Comparison of ENCODE assay signal across 27 cellular contexts in genomic region chr12:19648173-19648572, GRCh38.
DNase-seq lines count a peak whose midpoint lies in the region; ATAC-seq, FAIRE-seq and TF ChIP-seq lines count a peak whose summit lies in the region.
"Had no signal": no experiment of that assay in that cellular context is flagged by ENCODE, and none has a peak within 500 bp of the region (broad histone marks: within the 10 kb centered on the region; RNA-seq: fewer than 3 reads in every experiment).

No MANE protein-coding gene starts in this region.

- H3K27me3 ChIP-seq in GM23248 (replicated peaks; ENCODE audit: insufficient read depth) (no peaks in the 10 kb centered on the region), K562 (ENCODE audit: control insufficient read depth in 2 of 2, insufficient read depth in 2 of 2, low read length in 2 of 2) (no peaks in the 10 kb centered on the region)
- H3K27me3 ChIP-seq: neural progenitor cell had no signal

- H3K36me3 ChIP-seq in GM23248 (ENCODE audit: low read depth) (no peaks in the 10 kb centered on the region), K562 (ENCODE audit: control insufficient read depth, insufficient read depth, low read length) (no peaks in the 10 kb centered on the region)
- H3K36me3 ChIP-seq: lower lobe of right lung, neural progenitor cell had no signal

- TF ChIP-seq POLR2A in K562 (conservative IDR thresholded peaks at IDR 0.05): no peak

- BruUV-seq in K562 (replicated peaks; lab: Mats Ljungman, UMichigan): no TSS peak

- H3K4me2 ChIP-seq in GM23248 (ENCODE audit: unreplicated experiment) (no peak overlapping the region), K562 (ENCODE audit: insufficient read depth, low read length) (no peak overlapping the region)
- H3K4me2 ChIP-seq: neural progenitor cell had no signal

- no peak for DNase-seq in GM23248
- peak; percentile 68 to 76 for DNase-seq in NOMO-1 (lab: John Stamatoyannopoulos, UW; ENCODE audit: unreplicated experiment in 2 of 2)
- DNase-seq in K562 (ENCODE audit: extremely low read depth in 1 of 4, low spot score in 3 of 4): no peak
- DNase-seq in T-helper 9 cell: no peak
- no peak for DNase-seq in ecto neural progenitor cell (ENCODE audit: low spot score)
- no peak for DNase-seq in stimulated activated CD8-positive, alpha-beta memory T cell treated with anti-CD3 and anti-CD28 coated beads, Interleukin-4, amount 100 ng/mL, for 48 hours
- DNase-seq: activated CD4-positive, alpha-beta T cell treated with anti-CD3 and anti-CD28 coated beads, Interleukin-2, amount 50 U/mL, for 1 hour; activated CD8-positive, alpha-beta memory T cell treated with anti-CD3 and anti-CD28 coated beads, Interleukin-2, amount 50 U/mL, for 4 hours; CD4-positive, CD25-positive, alpha-beta regulatory T cell; DMS53; lower lobe of right lung; MM.1S; NCI-H1694 treated with DMSO at 0.1 percent for 48 hours; PC-3; SHP77 treated with DMSO at 0.1 percent for 48 hours; T-helper 1 cell had no signal

- in situ Hi-C loops in GM23248 (cut with MboI) (no loop called here), K562 (cut with MboI) (no loop called here)

- H3K4me1 Mint-ChIP-seq in nephron: peaks cover 35% of the 10 kb centered on the region

- peaks cover 11% of the 10 kb centered on the region for H3K36me3 Mint-ChIP-seq in nephron (ENCODE audit: low read depth)
- H3K36me3 Mint-ChIP-seq: CD4-positive, CD25-positive, alpha-beta regulatory T cell had no signal

- intact Hi-C loops in K562 (cut with micrococcal nuclease): no loop called here

- no peaks in the 10 kb centered on the region for H3K9me2 ChIP-seq in GM23248 (ENCODE audit: insufficient read depth)

- H3K79me2 ChIP-seq in GM23248 (ENCODE audit: insufficient read depth) (no peaks in the 10 kb centered on the region), K562 (ENCODE audit: control insufficient read depth, insufficient read depth, low read length) (no peaks in the 10 kb centered on the region)

- H3K4me1 ChIP-seq in GM23248 (ENCODE audit: insufficient read depth): no peaks in the 10 kb centered on the region
- H3K4me1 ChIP-seq in K562 (replicated peaks in 1 of 2; ENCODE audit: control insufficient read depth in 2 of 2, insufficient read depth in 2 of 2, low read length in 2 of 2): no peaks in the 10 kb centered on the region
- H3K4me1 ChIP-seq: lower lobe of right lung had no signal

- H3K9me3 Mint-ChIP-seq in nephron: peaks cover 25% of the 10 kb centered on the region

- H4K20me1 ChIP-seq in GM23248 (ENCODE audit: insufficient read depth): no peaks in the 10 kb centered on the region
- no peaks in the 10 kb centered on the region for H4K20me1 ChIP-seq in K562 (replicated peaks; ENCODE audit: control insufficient read depth, insufficient read depth, low read length)

- ATAC-seq in K562 (no peak), GM19455 (IDR thresholded peaks at IDR 0.05; ENCODE audit: unreplicated experiment) (no peak)
- ATAC-seq: lower lobe of right lung, PC-3 had no signal

- peak overlapping the region; percentile 14 to 25 (median 23) for H3K27ac Mint-ChIP-seq in nephron
- H3K27ac Mint-ChIP-seq: activated naive CD8-positive, alpha-beta T cell; activated T-helper 2 cell treated with anti-CD3 and anti-CD28 coated beads, Interferon-gamma antibody, Interleukin-2, Interleukin-4, amounts not matched to agents 10 μg/mL and 5 μg/mL and 100 μg/mL, durations not matched to agents 14 hours and 24 hours and 36 hours; CD4-positive, CD25-positive, alpha-beta regulatory T cell; neural progenitor cell; progenitor cell of endocrine pancreas had no signal

- H3K4me3 ChIP-seq in GM23248 (no peak overlapping the region), K562 (no peak overlapping the region)
- H3K4me3 ChIP-seq: lower lobe of right lung, neural progenitor cell had no signal

- H3K27ac ChIP-seq in GM23248 (no peak overlapping the region), K562 (ENCODE audit: extremely low read depth, low read depth, low read length) (no peak overlapping the region)
- H3K27ac ChIP-seq: HL-60, lower lobe of right lung, neural progenitor cell had no signal

- TF ChIP-seq RAD21 in K562 (CRISPR knock-in tag; conservative IDR thresholded peaks at IDR 0.05 in 1 of 2, IDR thresholded peaks at IDR 0.05 in 1 of 2): no peak

- CTCF ChIA-PET in K562 (lab: Yijun Ruan, JAX; ENCODE audit: low intra/inter-chr PET ratio): no interaction called here

- 24 to 27% methylated on average over 6 of the region's 6 CpGs for WGBS in GM23248 (ENCODE audit: low coverage in 1 of 2, low lambda C conversion rate in 2 of 2, missing lambda C conversion rate in 2 of 2), 2 experiments
- WGBS in K562 (ENCODE audit: insufficient coverage, low coverage, missing lambda C conversion rate): 0% methylated on average over 6 of the region's 6 CpGs

- POLR2A ChIA-PET in K562 (lab: Yijun Ruan, JAX): no interaction called here

- H3K9ac ChIP-seq in GM23248 (no peak overlapping the region), K562 (ENCODE audit: insufficient read depth in 1 of 2, low read depth in 2 of 2, low read length in 2 of 2) (no peak overlapping the region)
- H3K9ac ChIP-seq: neural progenitor cell had no signal

- H2AFZ ChIP-seq in GM23248: peak overlapping the region; percentile 36
- no peak overlapping the region for H2AFZ ChIP-seq in K562 (ENCODE audit: low read depth, low read length)
- H2AFZ ChIP-seq: neural progenitor cell had no signal

- no peak for TF ChIP-seq EP300 in K562 (IDR thresholded peaks at IDR 0.05; ENCODE audit: low read length)

- TF ChIP-seq CTCF in K562 (IDR thresholded peaks at IDR 0.05 in 2 of 3, conservative IDR thresholded peaks at IDR 0.05 in 1 of 3; ENCODE audit: insufficient read depth in 2 of 3, low read depth in 1 of 3, low read length in 3 of 3): no peak
- no peak for TF ChIP-seq CTCF in nephron (IDR thresholded peaks at IDR 0.05; ENCODE audit: unreplicated experiment in 3 of 3)

- H3K27me3 Mint-ChIP-seq in nephron (ENCODE audit: low read depth): no peaks in the 10 kb centered on the region
- H3K27me3 Mint-ChIP-seq: activated naive CD8-positive, alpha-beta T cell; CD4-positive, CD25-positive, alpha-beta regulatory T cell; progenitor cell of endocrine pancreas had no signal

- no peaks in the 10 kb centered on the region for H3K9me1 ChIP-seq in K562 (ENCODE audit: control insufficient read depth, insufficient read depth, low read length)

- H3F3A ChIP-seq in GM23248 (ENCODE audit: insufficient read depth): no peaks in the 10 kb centered on the region

- H3K9me3 ChIP-seq in GM23248 (ENCODE audit: low read depth): no peaks in the 10 kb centered on the region
- H3K9me3 ChIP-seq in K562 (replicated peaks; ENCODE audit: control insufficient read depth, insufficient read depth, low read depth, low read length): no peaks in the 10 kb centered on the region
- H3K9me3 ChIP-seq: lower lobe of right lung had no signal

- H3K4me3 Mint-ChIP-seq in nephron: no peak overlapping the region
- H3K4me3 Mint-ChIP-seq: activated naive CD8-positive, alpha-beta T cell; CD4-positive, CD25-positive, alpha-beta regulatory T cell; neural progenitor cell had no signal

- FAIRE-seq in K562 (lab: Jason Lieb, UNC): no peak
- FAIRE-seq: GM12892, H54, keratinocyte, urothelium cell line had no signal

TF ChIP-seq in K562, 482 proteins besides CTCF, POLR2A, EP300 and RAD21 (continues in another document):
- TF ChIP-seq ZNF449 (CRISPR knock-in tag; IDR thresholded peaks at IDR 0.05) (no peak), ZNF253 (CRISPR knock-in tag; conservative IDR thresholded peaks at IDR 0.05) (no peak), SPI1 (IDR thresholded peaks at IDR 0.05; ENCODE audit: borderline replicate concordance, low read depth, low read length) (peak; percentile 78; the same call in 1 of the 2 replicates), TGIF2 (CRISPR knock-in tag; IDR thresholded peaks at IDR 0.05) (no peak), XRCC5 (IDR thresholded peaks at IDR 0.05; ENCODE audit: low read depth, low read length) (no peak), PBX2 (CRISPR knock-in tag; IDR thresholded peaks at IDR 0.05; ENCODE audit: low read depth) (no peak), PBX2 (tag; conservative IDR thresholded peaks at IDR 0.05; ENCODE audit: low read depth) (peak; percentile 88), RBM14 (IDR thresholded peaks at IDR 0.05; ENCODE audit: borderline replicate concordance, insufficient read depth, low read depth, low read length) (no peak), ZC3H4 (CRISPR knock-in tag; IDR thresholded peaks at IDR 0.05; ENCODE audit: borderline replicate concordance) (no peak), SRF (CRISPR knock-in tag; IDR thresholded peaks at IDR 0.05) (0 out of 4 replicates have a peak, but pooled peaks of 1 of the 2 experiments have one; percentile 15), MEIS2 (IDR thresholded peaks at IDR 0.05; ENCODE audit: partially characterized antibody) (peak; percentile 78)

Comparison
In these comparisons a context has a peak if more than half of its experiments do, and no peak if none do; other contexts are left out.
1. DNase-seq: peak in NOMO-1 (2 of 2); none in GM23248 (single experiment), K562 (0 of 4), T-helper 9 cell (single experiment), ecto neural progenitor cell (single experiment) and stimulated activated CD8-positive, alpha-beta memory T cell treated with anti-CD3 and anti-CD28 coated beads, Interleukin-4, amount 100 ng/mL, for 48 hours (single experiment).